ENCODE assay signal across 33 cellular contexts in the genomic region with DNA sequence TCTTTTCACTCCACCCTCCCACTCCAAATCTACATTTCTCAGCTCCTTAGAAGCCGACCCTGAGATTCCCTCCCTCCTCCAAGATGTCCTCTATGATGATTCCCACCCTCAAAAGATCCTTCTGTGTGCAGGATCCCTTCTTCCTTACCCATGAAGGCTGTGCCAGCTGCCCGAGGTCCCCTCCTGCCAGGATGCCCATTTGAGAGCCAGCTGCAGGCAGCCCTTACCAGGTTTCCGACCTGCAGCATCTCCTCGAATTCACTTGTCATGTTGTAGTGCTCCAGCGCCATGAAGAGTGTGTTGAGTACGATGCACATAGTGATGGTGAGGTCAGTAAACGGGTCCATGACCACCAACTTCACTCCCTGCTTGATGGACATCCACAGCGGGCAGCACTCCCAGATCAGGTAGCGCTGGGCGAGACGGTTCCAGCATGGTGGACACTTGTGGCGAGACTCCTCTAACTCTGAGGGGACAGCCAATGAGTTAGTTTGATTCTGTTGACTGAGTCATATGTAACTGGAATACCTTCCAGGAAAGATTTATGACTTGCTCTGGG. TPM values are rescaled to one million over a fixed set of nuclear protein-coding genes. Genes with fewer than 3 reads are reported as not detected.
"Had no signal": no experiment of that assay in that cellular context is flagged by ENCODE, and none has a peak within 500 bp of the region (broad histone marks: within the 10 kb centered on the region; RNA-seq: fewer than 3 reads in every experiment).

No MANE protein-coding gene starts in this region.

- H3K36me3 ChIP-seq: cardiac muscle cell, upper lobe of left lung had no signal

- H3K9me3 Mint-ChIP-seq: activated CD4-positive, alpha-beta memory T cell treated with anti-CD3 and anti-CD28 coated beads, Interleukin-2, amount 10 ng/mL, durations not matched to agents 7 days and 5 days; activated CD4-positive, alpha-beta T cell treated with anti-CD3 and anti-CD28 coated beads, Interleukin-2, amount 10 ng/mL, durations not matched to agents 7 days and 5 days; activated T-cell treated with anti-CD3 and anti-CD28 coated beads, Interleukin-2, amount 50 U/mL, for 24 hours; activated T-helper 17 cell treated with anti-CD3 and anti-CD28 coated beads, Interleukin-2, amount 50 U/mL, for 72 hours; memory B cell; stimulated activated memory B cell treated with anti-CD40 and anti-IgM and Interleukin-4, amounts not matched to agents 10 μg/mL and 1 μg/mL and 100 μg/mL, for 72 hours; stimulated activated naive CD8-positive, alpha-beta T cell treated with anti-CD3 and anti-CD28 coated beads, Interleukin-15, amount 100 ng/mL, for 72 hours; T-helper 1 cell treated with Interleukin-12 subunit alpha and Interleukin-12 subunit beta and Interleukin-4 antibody, amounts not matched to agents 30 μg/mL and 1 μg/mL, for 36 hours had no signal

- H3K9me3 ChIP-seq: body of pancreas, upper lobe of left lung had no signal

- DNase-seq: activated CD4-positive, alpha-beta memory T cell treated with anti-CD3 and anti-CD28 coated beads, Interleukin-2, amount 10 ng/mL, durations not matched to agents 7 days and 5 days; activated CD4-positive, alpha-beta T cell treated with anti-CD3 and anti-CD28 coated beads, Interleukin-2, amount 10 ng/mL, durations not matched to agents 7 days and 5 days; activated CD4-positive, CD25-positive, alpha-beta regulatory T cell treated with anti-CD3 and anti-CD28 coated beads, Interleukin-2, amount 50 U/mL, for 72 hours; activated CD8-positive, alpha-beta memory T cell treated with anti-CD3 and anti-CD28 coated beads, Interleukin-2, amount 50 U/mL, for 48 hours; activated naive CD4-positive, alpha-beta T cell; activated T-cell treated with anti-CD3 and anti-CD28 coated beads, Interleukin-2, amount 50 U/mL, for 24 hours; anterior cingulate cortex; body of pancreas; cortex of kidney; foreskin fibroblast; hypothalamus; immature natural killer cell; midbrain; naive thymus-derived CD4-positive, alpha-beta T cell; small intestine; stimulated activated CD4-positive, alpha-beta T cell treated with anti-CD3 and anti-CD28 coated beads, Interleukin-1b, Interleukin-23, amount 100 ng/mL, for 48 hours; stimulated activated CD4-positive, alpha-beta T cell treated with anti-CD3 and anti-CD28 coated beads, Interleukin-4, amount 100 ng/mL, for 4 hours; stimulated activated CD8-positive, alpha-beta memory T cell treated with anti-CD3 and anti-CD28 coated beads, Interleukin-4, amount 100 ng/mL, for 48 hours; stimulated activated naive CD8-positive, alpha-beta T cell treated with anti-CD3 and anti-CD28 coated beads, Interleukin-15, amount 100 ng/mL, for 72 hours; substantia nigra; SW 1271; upper lobe of left lung had no signal

- H3K36me3 Mint-ChIP-seq: activated naive CD8-positive, alpha-beta T cell; immature natural killer cell; memory B cell; naive thymus-derived CD4-positive, alpha-beta T cell; stimulated activated memory B cell treated with anti-CD40 and anti-IgM and Interleukin-4, amounts not matched to agents 10 μg/mL and 1 μg/mL and 100 μg/mL, for 72 hours had no signal

- H3K27ac ChIP-seq: body of pancreas, cardiac muscle cell, heart left ventricle, upper lobe of left lung had no signal

- H3K27ac Mint-ChIP-seq: activated CD4-positive, alpha-beta memory T cell treated with anti-CD3 and anti-CD28 coated beads, Interleukin-2, amount 10 ng/mL, durations not matched to agents 7 days and 5 days; activated CD4-positive, alpha-beta T cell treated with anti-CD3 and anti-CD28 coated beads, Interleukin-2, amount 10 ng/mL, durations not matched to agents 7 days and 5 days; activated naive CD8-positive, alpha-beta T cell; activated T-cell treated with anti-CD3 and anti-CD28 coated beads, Interleukin-2, amount 50 U/mL, for 24 hours; activated T-helper 17 cell treated with anti-CD3 and anti-CD28 coated beads, Interleukin-2, amount 50 U/mL, for 72 hours; immature natural killer cell; memory B cell; progenitor cell of endocrine pancreas; stimulated activated memory B cell treated with anti-CD40 and anti-IgM and Interleukin-4, amounts not matched to agents 10 μg/mL and 1 μg/mL and 100 μg/mL, for 72 hours; T-helper 1 cell treated with Interleukin-12 subunit alpha and Interleukin-12 subunit beta and Interleukin-4 antibody, amounts not matched to agents 30 μg/mL and 1 μg/mL, for 36 hours had no signal

- ATAC-seq: activated T-helper 17 cell treated with anti-CD3 and anti-CD28 coated beads, Interleukin-2, amount 50 U/mL, for 72 hours; body of pancreas; esophagus mucosa; naive thymus-derived CD4-positive, alpha-beta T cell; sciatic nerve; stimulated activated naive CD8-positive, alpha-beta T cell treated with anti-CD3 and anti-CD28 coated beads, Interleukin-15, amount 100 ng/mL, for 72 hours had no signal

- H3K27me3 ChIP-seq: body of pancreas, cardiac muscle cell, heart left ventricle, upper lobe of left lung had no signal

- H3K4me1 ChIP-seq: body of pancreas, upper lobe of left lung had no signal

- H3K4me3 ChIP-seq: body of pancreas, cardiac muscle cell, heart left ventricle, upper lobe of left lung had no signal

- H3K4me1 Mint-ChIP-seq: activated CD4-positive, alpha-beta memory T cell treated with anti-CD3 and anti-CD28 coated beads, Interleukin-2, amount 10 ng/mL, durations not matched to agents 7 days and 5 days; activated CD4-positive, alpha-beta T cell treated with anti-CD3 and anti-CD28 coated beads, Interleukin-2, amount 10 ng/mL, durations not matched to agents 7 days and 5 days; activated T-helper 17 cell treated with anti-CD3 and anti-CD28 coated beads, Interleukin-2, amount 50 U/mL, for 72 hours; immature natural killer cell; memory B cell; naive thymus-derived CD4-positive, alpha-beta T cell; stimulated activated memory B cell treated with anti-CD40 and anti-IgM and Interleukin-4, amounts not matched to agents 10 μg/mL and 1 μg/mL and 100 μg/mL, for 72 hours; stimulated activated naive CD8-positive, alpha-beta T cell treated with anti-CD3 and anti-CD28 coated beads, Interleukin-15, amount 100 ng/mL, for 72 hours had no signal

- H3K4me3 Mint-ChIP-seq: activated CD4-positive, alpha-beta memory T cell treated with anti-CD3 and anti-CD28 coated beads, Interleukin-2, amount 10 ng/mL, durations not matched to agents 7 days and 5 days; activated CD4-positive, alpha-beta T cell treated with anti-CD3 and anti-CD28 coated beads, Interleukin-2, amount 10 ng/mL, durations not matched to agents 7 days and 5 days; activated naive CD8-positive, alpha-beta T cell; activated T-cell treated with anti-CD3 and anti-CD28 coated beads, Interleukin-2, amount 50 U/mL, for 24 hours; activated T-helper 17 cell treated with anti-CD3 and anti-CD28 coated beads, Interleukin-2, amount 50 U/mL, for 72 hours; immature natural killer cell; memory B cell; naive thymus-derived CD4-positive, alpha-beta T cell; stimulated activated memory B cell treated with anti-CD40 and anti-IgM and Interleukin-4, amounts not matched to agents 10 μg/mL and 1 μg/mL and 100 μg/mL, for 72 hours; stimulated activated naive CD8-positive, alpha-beta T cell treated with anti-CD3 and anti-CD28 coated beads, Interleukin-15, amount 100 ng/mL, for 72 hours; T-helper 1 cell treated with Interleukin-12 subunit alpha and Interleukin-12 subunit beta and Interleukin-4 antibody, amounts not matched to agents 30 μg/mL and 1 μg/mL, for 36 hours had no signal

RNA-seq across cellular contexts. Expression of gene SCN5A, which starts 51.9 kb away (rescaled TPM):
- total RNA-seq: activated CD4-positive, alpha-beta T cell treated with anti-CD3 and anti-CD28 coated beads, Interleukin-2, amount 10 ng/mL, durations not matched to agents 7 days and 5 days; esophagus mucosa; osteocyte had no signal
- polyA plus RNA-seq: immature natural killer cell; naive thymus-derived CD4-positive, alpha-beta T cell had no signal
